In genomic region chr1:166875734-166876539, GRCh38 we compare ENCODE assay signal across 1 cellular context.
TF ChIP-seq lines count a peak whose summit lies in the region.

A gene with protein sequence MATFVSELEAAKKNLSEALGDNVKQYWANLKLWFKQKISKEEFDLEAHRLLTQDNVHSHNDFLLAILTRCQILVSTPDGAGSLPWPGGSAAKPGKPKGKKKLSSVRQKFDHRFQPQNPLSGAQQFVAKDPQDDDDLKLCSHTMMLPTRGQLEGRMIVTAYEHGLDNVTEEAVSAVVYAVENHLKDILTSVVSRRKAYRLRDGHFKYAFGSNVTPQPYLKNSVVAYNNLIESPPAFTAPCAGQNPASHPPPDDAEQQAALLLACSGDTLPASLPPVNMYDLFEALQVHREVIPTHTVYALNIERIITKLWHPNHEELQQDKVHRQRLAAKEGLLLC (minus strand): TSS chr1:166876264. CDS start chr1:166876233, 31 bp downstream.

TF ChIP-seq in HEK293, 187 proteins besides CTCF, POLR2A, EP300 and RAD21 (continued from another document):
- TF ChIP-seq, protein P1, sequence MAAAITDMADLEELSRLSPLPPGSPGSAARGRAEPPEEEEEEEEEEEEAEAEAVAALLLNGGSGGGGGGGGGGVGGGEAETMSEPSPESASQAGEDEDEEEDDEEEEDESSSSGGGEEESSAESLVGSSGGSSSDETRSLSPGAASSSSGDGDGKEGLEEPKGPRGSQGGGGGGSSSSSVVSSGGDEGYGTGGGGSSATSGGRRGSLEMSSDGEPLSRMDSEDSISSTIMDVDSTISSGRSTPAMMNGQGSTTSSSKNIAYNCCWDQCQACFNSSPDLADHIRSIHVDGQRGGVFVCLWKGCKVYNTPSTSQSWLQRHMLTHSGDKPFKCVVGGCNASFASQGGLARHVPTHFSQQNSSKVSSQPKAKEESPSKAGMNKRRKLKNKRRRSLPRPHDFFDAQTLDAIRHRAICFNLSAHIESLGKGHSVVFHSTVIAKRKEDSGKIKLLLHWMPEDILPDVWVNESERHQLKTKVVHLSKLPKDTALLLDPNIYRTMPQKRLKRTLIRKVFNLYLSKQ (tag by site-specific recombination; IDR thresholded peaks at IDR 0.05; ENCODE audit: borderline replicate concordance): no peak
- TF ChIP-seq ZNF132 (tag by site-specific recombination; IDR thresholded peaks at IDR 0.05; ENCODE audit: borderline replicate concordance) (no peak), ZBTB49 (tag by site-specific recombination; IDR thresholded peaks at IDR 0.05; ENCODE audit: low read depth) (no peak), ZNF121 (tag by site-specific recombination; IDR thresholded peaks at IDR 0.05) (0 out of 2 replicates have a peak, but pooled peaks have one; percentile 9), ZNF155 (tag by site-specific recombination; IDR thresholded peaks at IDR 0.05) (no peak)
TF ChIP-seq in HEK293: peak in this region for 63.
